9 cellular contexts compared by ENCODE assay signal in the genomic region with DNA sequence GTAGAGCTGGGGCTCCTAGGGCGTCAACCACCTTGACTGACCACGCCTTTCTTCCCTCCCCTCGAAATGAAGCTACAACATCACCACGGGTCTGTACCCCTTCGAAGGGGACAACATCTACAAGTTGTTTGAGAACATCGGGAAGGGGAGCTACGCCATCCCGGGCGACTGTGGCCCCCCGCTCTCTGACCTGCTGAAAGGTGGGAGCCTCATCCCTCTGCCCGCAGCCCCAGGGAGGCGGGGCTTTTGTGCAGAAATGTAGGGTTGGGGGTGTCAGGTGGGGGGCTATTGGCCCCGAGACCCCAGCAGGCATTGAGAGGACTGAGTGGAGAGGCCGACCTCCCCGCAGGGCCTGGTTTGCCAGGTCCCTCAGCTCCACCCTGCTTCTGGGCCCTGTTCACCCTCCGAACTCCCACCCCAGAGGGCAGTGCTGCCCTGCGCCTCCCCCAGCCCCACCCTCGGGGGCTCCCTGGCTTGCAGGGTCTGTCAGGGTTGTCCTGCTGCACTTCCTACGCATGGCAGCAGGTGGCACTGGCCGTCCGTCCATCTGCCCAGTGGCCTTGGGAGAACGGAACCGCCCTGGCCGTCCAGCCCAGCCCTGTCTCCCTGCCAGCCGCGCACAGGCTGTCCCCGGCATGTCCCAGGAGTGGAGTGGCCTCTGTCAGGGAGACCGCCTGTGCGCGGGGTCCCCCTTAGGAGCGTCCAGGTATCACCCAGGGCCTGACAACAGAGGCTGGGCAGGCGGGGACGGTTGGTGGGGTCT. TPM values are rescaled to one million over a fixed set of nuclear protein-coding genes. Genes with fewer than 3 reads are reported as not detected.
A peak's percentile ranks its signal among the peaks of the same experiment; 100 is the strongest.
DNase-seq lines count a peak whose midpoint lies in the region; ATAC-seq and TF ChIP-seq lines count a peak whose summit lies in the region.
"Had no signal": no experiment of that assay in that cellular context is flagged by ENCODE, and none has a peak within 500 bp of the region (broad histone marks: within the 10 kb centered on the region; RNA-seq: fewer than 3 reads in every experiment).

No MANE protein-coding gene starts in this region.

- H3K4me1 ChIP-seq in Loucy (ENCODE audit: insufficient read depth, low read length, poor library complexity, severe bottlenecking) (no peaks in the 10 kb centered on the region), endodermal cell (ENCODE audit: control insufficient read depth, insufficient read depth, low read length) (no peaks in the 10 kb centered on the region)

- H4K20me1 ChIP-seq in Loucy (ENCODE audit: insufficient read depth, low read length, poor library complexity, severe bottlenecking) = peaks cover 12% of the 10 kb centered on the region

- ATAC-seq in GM21360 (IDR thresholded peaks at IDR 0.05; ENCODE audit: unreplicated experiment) = no peak

- H3K36me3 ChIP-seq in Loucy (ENCODE audit: insufficient read depth, low read length) (peaks cover 20% of the 10 kb centered on the region; the same call in 1 of the 2 replicates), endodermal cell (ENCODE audit: control insufficient read depth, insufficient read depth, low read length) (peaks cover 18% of the 10 kb centered on the region)

- WGBS in endodermal cell (ENCODE audit: insufficient coverage in 1 of 2, insufficient read length in 1 of 2), 2 experiments = 83 to 89% methylated on average over 14 to 33 of the region's 33 CpGs

- H3K27ac Mint-ChIP-seq in endodermal cell (no peak overlapping the region), mesothelial cell of epicardium (no peak overlapping the region)

- TF ChIP-seq CTCF in AG09309 (IDR thresholded peaks at IDR 0.05; ENCODE audit: control insufficient read depth, insufficient read depth, low read depth, low read length, missing control alignments) (peak; percentile 60), Loucy (conservative IDR thresholded peaks at IDR 0.05; ENCODE audit: low read length) (peak; percentile 52), endodermal cell (conservative IDR thresholded peaks at IDR 0.05) (peak; percentile 74), mesothelial cell of epicardium (IDR thresholded peaks at IDR 0.05; ENCODE audit: unreplicated experiment) (peak; percentile 48)

- no peaks in the 10 kb centered on the region for H3K9me3 ChIP-seq in Loucy (ENCODE audit: insufficient read depth, low read depth, low read length)
- no peaks in the 10 kb centered on the region for H3K9me3 ChIP-seq in endodermal cell (ENCODE audit: control insufficient read depth, low read length)

- H2AFZ ChIP-seq in Loucy (ENCODE audit: low read length) = no peak overlapping the region

- H3K4me1 Mint-ChIP-seq in endodermal cell (peaks cover 5% of the 10 kb centered on the region), mesothelial cell of epicardium (peaks cover 2% of the 10 kb centered on the region)

- peak overlapping the region; percentile 29 for H3K27ac ChIP-seq in endodermal cell (ENCODE audit: low read depth, low read length)

- no peaks in the 10 kb centered on the region for H3K27me3 ChIP-seq in Loucy (ENCODE audit: insufficient read depth, low read length, poor library complexity, severe bottlenecking)
- no peaks in the 10 kb centered on the region for H3K27me3 ChIP-seq in endodermal cell (ENCODE audit: control insufficient read depth, insufficient read depth, low read length, poor library complexity, severe bottlenecking)

- H3K9ac ChIP-seq in Loucy (ENCODE audit: low read depth, low read length, poor library complexity, severe bottlenecking) = no peak overlapping the region
- H3K9ac ChIP-seq in endodermal cell (ENCODE audit: extremely low read depth, low read length, poor library complexity, severe bottlenecking) = no peak overlapping the region

- DNase-seq in AG09309 (ENCODE audit: low read depth) (no peak), endodermal cell (peak; percentile 82), mesothelial cell of epicardium (ENCODE audit: low spot score in 2 of 2, unreplicated experiment in 2 of 2) (no peak), DMS79 (lab: John Stamatoyannopoulos, UW) (no peak), NCI-H446 treated with DMSO at 0.1 percent for 48 hours (lab: John Stamatoyannopoulos, UW) (no peak)
- no peak for DNase-seq in stimulated activated CD4-positive, alpha-beta T cell treated with anti-CD3 and anti-CD28 coated beads, Interleukin-12 subunit alpha, Interleukin-12 subunit beta, amount 100 ng/mL, for 4 hours
- DNase-seq: KBM-7 had no signal

- H3K4me3 ChIP-seq in AG09309 (ENCODE audit: control insufficient read depth, low read depth, low read length) (no peak overlapping the region), Loucy (ENCODE audit: low read length, poor library complexity, severe bottlenecking) (no peak overlapping the region), endodermal cell (ENCODE audit: low read length) (no peak overlapping the region)

- no peak overlapping the region for H3K4me3 Mint-ChIP-seq in endodermal cell
- H3K4me3 Mint-ChIP-seq in mesothelial cell of epicardium = no peak overlapping the region

- H3K79me2 ChIP-seq in Loucy (ENCODE audit: insufficient read depth, low read length) = peaks cover 31% of the 10 kb centered on the region; the same call in 1 of the 2 replicates

- H3K9me2 ChIP-seq in Loucy (replicated peaks; ENCODE audit: low read depth, low read length) = no peaks in the 10 kb centered on the region

- H3K27me3 Mint-ChIP-seq in endodermal cell (ENCODE audit: insufficient read depth) (no peaks in the 10 kb centered on the region), mesothelial cell of epicardium (ENCODE audit: low read depth) (no peaks in the 10 kb centered on the region)

- no peak overlapping the region for H3K4me2 ChIP-seq in Loucy (ENCODE audit: low read depth, low read length, poor library complexity, severe bottlenecking)

- H3K9me3 Mint-ChIP-seq in endodermal cell = no peaks in the 10 kb centered on the region
- H3K9me3 Mint-ChIP-seq in mesothelial cell of epicardium = no peaks in the 10 kb centered on the region

- peaks cover 7% of the 10 kb centered on the region for H3K36me3 Mint-ChIP-seq in endodermal cell (ENCODE audit: low read depth)
- no peaks in the 10 kb centered on the region for H3K36me3 Mint-ChIP-seq in mesothelial cell of epicardium

- H3F3A ChIP-seq in Loucy (ENCODE audit: low read depth) = no peaks in the 10 kb centered on the region

RNA-seq across cellular contexts. Expression of a gene that starts 15.7 kb away (rescaled TPM):
- total RNA-seq in endodermal cell (10 to 100 TPM; 78.8 to 81.4 TPM), mesothelial cell of epicardium (71.7 to 73.0 TPM (median 71.8 TPM) in 3 replicates)
- polyA plus RNA-seq in endodermal cell (2013, experiment 1 of 2) = 44.7 TPM
- 46.8 TPM for polyA plus RNA-seq in endodermal cell (2013, experiment 2 of 2)

RNA-seq across cellular contexts. Expression of a gene that starts 16.5 kb away (rescaled TPM):
- total RNA-seq in endodermal cell = 10 to 100 TPM; 21.5 to 28.5 TPM
- 26.4 TPM for polyA plus RNA-seq in endodermal cell (2013, experiment 1 of 2)
- polyA plus RNA-seq in endodermal cell (2013, experiment 2 of 2) = 19.3 TPM
- 9.0 to 10.4 TPM (median 9.2 TPM) in 3 replicates for total RNA-seq in mesothelial cell of epicardium

RNA-seq across cellular contexts. Expression of a gene that starts 20.2 kb away (rescaled TPM):
- 100 to 1,000 TPM; 144 to 159 TPM for total RNA-seq in endodermal cell
- 108 TPM for polyA plus RNA-seq in endodermal cell (2013, experiment 1 of 2)
- polyA plus RNA-seq in endodermal cell (2013, experiment 2 of 2) = 96.0 TPM
- total RNA-seq in mesothelial cell of epicardium = 105 to 115 TPM (median 108 TPM) in 3 replicates

RNA-seq across cellular contexts. Expression of a gene that starts 27.1 kb away (rescaled TPM):
- total RNA-seq in endodermal cell = 100 to 1,000 TPM; 183 to 185 TPM
- polyA plus RNA-seq in endodermal cell (2013, experiment 1 of 2) = 126 TPM
- 115 TPM for polyA plus RNA-seq in endodermal cell (2013, experiment 2 of 2)
- total RNA-seq in mesothelial cell of epicardium = 168 to 177 TPM (median 172 TPM) in 3 replicates

RNA-seq across cellular contexts. Expression of a gene that starts 47.3 kb away (rescaled TPM):
- total RNA-seq in endodermal cell (10 to 100 TPM; 43.3 to 50.4 TPM), mesothelial cell of epicardium (48.5 to 56.1 TPM (median 53.0 TPM) in 3 replicates)
- 17.7 TPM for polyA plus RNA-seq in endodermal cell (2013, experiment 1 of 2)
- 17.6 TPM for polyA plus RNA-seq in endodermal cell (2013, experiment 2 of 2)
